In genomic region chr2:14634885-14635871, GRCh38 we compare ENCODE assay signal across 9 cellular contexts. TPM values are rescaled to one million over a fixed set of nuclear protein-coding genes. Genes with fewer than 3 reads are reported as not detected.
A peak's percentile ranks its signal among the peaks of the same experiment; 100 is the strongest.
DNase-seq lines count a peak whose midpoint lies in the region; ATAC-seq, FAIRE-seq and TF ChIP-seq lines count a peak whose summit lies in the region.
"Had no signal": no experiment of that assay in that cellular context is flagged by ENCODE, and none has a peak within 500 bp of the region (broad histone marks: within the 10 kb centered on the region; RNA-seq: fewer than 3 reads in every experiment).

No MANE protein-coding gene starts in this region.

- POLR2A ChIA-PET in HepG2 (lab: Yijun Ruan, JAX): no interaction called here
- POLR2A ChIA-PET in activated CD4-positive, alpha-beta T cell treated with anti-CD3 and anti-CD28 coated beads, Interleukin-2, amount 10 ng/mL, durations not matched to agents 7 days and 5 days (lab: Charles Lee): no interaction called here

- H3K36me3 ChIP-seq in HepG2 (replicated peaks in 1 of 2; ENCODE audit: control insufficient read depth in 1 of 2, insufficient read depth in 2 of 2, low read length in 2 of 2) (no peaks in the 10 kb centered on the region), suprapubic skin (no peaks in the 10 kb centered on the region)
- H3K36me3 ChIP-seq: BLaER1 treated with 17β-estradiol and CSF1 and Interleukin-3, amounts not matched to agents 10 nM and 100 nM had no signal

- TF ChIP-seq CTCF in HepG2 (CRISPR knock-in tag; IDR thresholded peaks at IDR 0.05): no peak
- no peak for TF ChIP-seq CTCF in suprapubic skin (IDR thresholded peaks at IDR 0.05)

- intact Hi-C loops in HepG2 (cut with micrococcal nuclease; ENCODE audit: unreplicated experiment): loop anchor here (10.0 kb wide), 1 partner anchor 270 kb away; no protein-coding TSS in a partner anchor

- no peak overlapping the region for H3K4me3 Mint-ChIP-seq in activated CD4-positive, alpha-beta T cell treated with anti-CD3 and anti-CD28 coated beads, Interleukin-2, amount 10 ng/mL, durations not matched to agents 7 days and 5 days

- H3K27me3 Mint-ChIP-seq in activated CD4-positive, alpha-beta T cell treated with anti-CD3 and anti-CD28 coated beads, Interleukin-2, amount 10 ng/mL, durations not matched to agents 7 days and 5 days: peaks cover 63% of the 10 kb centered on the region

- ATAC-seq in HepG2 (no peak), GM21360 (IDR thresholded peaks at IDR 0.05; ENCODE audit: unreplicated experiment) (no peak)

- H3K4me1 Mint-ChIP-seq in activated CD4-positive, alpha-beta T cell treated with anti-CD3 and anti-CD28 coated beads, Interleukin-2, amount 10 ng/mL, durations not matched to agents 7 days and 5 days: peaks cover 4% of the 10 kb centered on the region

- no peaks in the 10 kb centered on the region for H4K20me1 ChIP-seq in HepG2 (ENCODE audit: insufficient read depth, low read length)
- H4K20me1 ChIP-seq: BLaER1 treated with 17β-estradiol and CSF1 and Interleukin-3, amounts not matched to agents 10 nM and 100 nM had no signal

- in situ Hi-C loops in HepG2 (cut with HindIII; ENCODE audit: extremely low pct_ligation_motif_present, low pct_unique_long_range_greater_than_20kb): loop anchor here (25.0 kb wide), 1 partner anchor 952 kb away; the partner anchor contains the start of gene DDX1

- peaks cover 4% of the 10 kb centered on the region for H3K36me3 Mint-ChIP-seq in activated CD4-positive, alpha-beta T cell treated with anti-CD3 and anti-CD28 coated beads, Interleukin-2, amount 10 ng/mL, durations not matched to agents 7 days and 5 days (ENCODE audit: low read depth)

- H3K4me1 ChIP-seq in HepG2 (ENCODE audit: insufficient read depth, low read length) (peaks cover 16% of the 10 kb centered on the region), suprapubic skin (peaks cover 53% of the 10 kb centered on the region)
- H3K4me1 ChIP-seq: BLaER1 treated with 17β-estradiol and CSF1 and Interleukin-3, amounts not matched to agents 10 nM and 100 nM had no signal

- H3K79me2 ChIP-seq in HepG2 (ENCODE audit: insufficient read depth, low read length): no peaks in the 10 kb centered on the region

- H3K27me3 ChIP-seq in HepG2 (ENCODE audit: control insufficient read depth in 1 of 2, insufficient read depth in 2 of 2, low read length in 2 of 2): peaks cover 13 to 41% of the 10 kb centered on the region in 2 experiments
- H3K27me3 ChIP-seq in suprapubic skin: peaks cover 20% of the 10 kb centered on the region
- H3K27me3 ChIP-seq: BLaER1 treated with 17β-estradiol and CSF1 and Interleukin-3, amounts not matched to agents 10 nM and 100 nM had no signal

- no peak for TF ChIP-seq RAD21 in HepG2 (CRISPR knock-in tag; IDR thresholded peaks at IDR 0.05)

- H3K9me3 ChIP-seq in HepG2 (ENCODE audit: low read length) (no peaks in the 10 kb centered on the region), suprapubic skin (no peaks in the 10 kb centered on the region)

- peaks cover 3% of the 10 kb centered on the region for H3K9me3 Mint-ChIP-seq in activated CD4-positive, alpha-beta T cell treated with anti-CD3 and anti-CD28 coated beads, Interleukin-2, amount 10 ng/mL, durations not matched to agents 7 days and 5 days

- no peak for FAIRE-seq in HepG2 (lab: Jason Lieb, UNC)

- 41% methylated on average over 51 of the region's 68 CpGs for WGBS in HepG2 (ENCODE audit: low lambda C conversion rate)
- WGBS in suprapubic skin: under 1% methylated on average over 21 of the region's 68 CpGs

- TF ChIP-seq EP300 in HepG2 (IDR thresholded peaks at IDR 0.05; ENCODE audit: low read depth in 2 of 2, low read length in 2 of 2) (no peak), HepG2 (CRISPR knock-in tag; IDR thresholded peaks at IDR 0.05; ENCODE audit: borderline replicate concordance) (no peak), suprapubic skin (IDR thresholded peaks at IDR 0.05) (no peak)

- DNase-seq in SIG-M5 treated with dmso at 0.1 percent for 504 hours (lab: John Stamatoyannopoulos, UW; ENCODE audit: unreplicated experiment) (peak; percentile 17), SIG-M5 (lab: John Stamatoyannopoulos, UW) (no peak), NCI-H524 treated with DMSO at 0.1 percent for 48 hours (lab: John Stamatoyannopoulos, UW) (peak; percentile 65), dermis microvascular lymphatic vessel endothelial cell (ENCODE audit: low read depth in 2 of 2) (peak; percentile 37 to 66), HepG2 (ENCODE audit: low spot score) (no peak), suprapubic skin (ENCODE audit: low spot score in 2 of 2) (peak; percentile 81 to 87)
- no peak for DNase-seq in activated CD4-positive, alpha-beta T cell treated with anti-CD3 and anti-CD28 coated beads, Interleukin-2, amount 10 ng/mL, durations not matched to agents 7 days and 5 days

- no TSS peak for BruUV-seq in HepG2 (replicated peaks; lab: Mats Ljungman, UMichigan)

- H3K9ac ChIP-seq in HepG2 (ENCODE audit: insufficient read depth, low read depth, low read length): no peak overlapping the region
- H3K9ac ChIP-seq: BLaER1 treated with 17β-estradiol and CSF1 and Interleukin-3, amounts not matched to agents 10 nM and 100 nM had no signal

- no peak for TF ChIP-seq POLR2A in HepG2 (IDR thresholded peaks at IDR 0.05; ENCODE audit: insufficient read depth in 1 of 2, low read depth in 2 of 2, low read length in 2 of 2)
- TF ChIP-seq POLR2A in suprapubic skin (IDR thresholded peaks at IDR 0.05): no peak

- CTCF ChIA-PET in HepG2 (lab: Yijun Ruan, JAX; ENCODE audit: low intra/inter-chr PET ratio, low total read pairs): no interaction called here
- CTCF ChIA-PET in activated CD4-positive, alpha-beta T cell treated with anti-CD3 and anti-CD28 coated beads, Interleukin-2, amount 10 ng/mL, durations not matched to agents 7 days and 5 days (lab: Charles Lee): no interaction called here

- H3K4me3 ChIP-seq in HepG2 (replicated peaks in 1 of 3; ENCODE audit: insufficient read depth in 1 of 3, low read depth in 2 of 3, low read length in 3 of 3) (0 out of 6 replicates have a peak overlapping the region, but pooled peaks of 1 of the 3 experiments have one; percentile 1), suprapubic skin (peak overlapping the region; percentile 65)
- H3K4me3 ChIP-seq: BLaER1 treated with 17β-estradiol and CSF1 and Interleukin-3, amounts not matched to agents 10 nM and 100 nM had no signal

- peak overlapping the region; percentile 35 for H3K4me2 ChIP-seq in HepG2 (ENCODE audit: low read depth, low read length)
- H3K4me2 ChIP-seq: BLaER1 treated with 17β-estradiol and CSF1 and Interleukin-3, amounts not matched to agents 10 nM and 100 nM had no signal

- no peak overlapping the region for H3K27ac Mint-ChIP-seq in activated CD4-positive, alpha-beta T cell treated with anti-CD3 and anti-CD28 coated beads, Interleukin-2, amount 10 ng/mL, durations not matched to agents 7 days and 5 days

- H2AFZ ChIP-seq in HepG2 (ENCODE audit: low read length): no peak overlapping the region

- H3K27ac ChIP-seq in HepG2 (ENCODE audit: extremely low read length, insufficient read depth, low read length): no peak overlapping the region
- peak overlapping the region; percentile 90 for H3K27ac ChIP-seq in suprapubic skin
- H3K27ac ChIP-seq: BLaER1 treated with 17β-estradiol and CSF1 and Interleukin-3, amounts not matched to agents 10 nM and 100 nM had no signal

TF ChIP-seq in HepG2, 621 proteins besides CTCF, POLR2A, EP300 and RAD21:
- TF ChIP-seq ZBTB37 (CRISPR knock-in tag; IDR thresholded peaks at IDR 0.05) (no peak), KDM2A (CRISPR knock-in tag; IDR thresholded peaks at IDR 0.05; ENCODE audit: borderline replicate concordance, low read depth) (0 out of 2 replicates have a peak, but pooled peaks have one; percentile 5), ZNF563 (CRISPR knock-in tag; IDR thresholded peaks at IDR 0.05) (0 out of 2 replicates have a peak, but pooled peaks have one; percentile 16)

RNA-seq across cellular contexts. Expression of gene LRATD1, which starts 2.7 kb away (rescaled TPM):
- 3.6 and 7.2 TPM in 2 replicates for total RNA-seq in dermis microvascular lymphatic vessel endothelial cell
- total RNA-seq in HepG2 (2016; rRNA removed; fragmentation: Illumina TruSeq; extraction: Trizol): not detected in 2 replicates
- not detected in 2 replicates for total RNA-seq in HepG2 (2016; cell fraction: cytosol; rRNA removed; fragmentation: Illumina TruSeq; extraction: Trizol; ENCODE audit: low read depth)
- not detected in 2 replicates for total RNA-seq in HepG2 (2016; cell fraction: insoluble cytoplasmic fraction; rRNA removed; fragmentation: Illumina TruSeq; extraction: Trizol)
- total RNA-seq in HepG2 (2016; cell fraction: membrane; rRNA removed; fragmentation: Illumina TruSeq; extraction: Trizol): not detected in 2 replicates
- not detected in 2 replicates for total RNA-seq in HepG2 (2016; cell fraction: nucleus; rRNA removed; fragmentation: Illumina TruSeq; extraction: Trizol)
- polyA plus RNA-seq in HepG2 (2011; rRNA removed): 0.04 and 0.07 TPM in 2 replicates
- 0.04 TPM in 1 of 2 replicates, not detected in the other for polyA plus RNA-seq in HepG2 (2011; cell fraction: cytosol; rRNA removed)
- polyA plus RNA-seq in HepG2 (2011; cell fraction: nucleus; rRNA removed): 0.03 and 0.14 TPM in 2 replicates
- polyA plus RNA-seq in HepG2 (2012): not detected in 2 replicates
- polyA plus RNA-seq in HepG2 (2016; cell fraction: cytosol; fragmentation: Illumina TruSeq; extraction: Trizol; ENCODE audit: low read depth): not detected in 2 replicates
- not detected in 2 replicates for polyA plus RNA-seq in HepG2 (2016; cell fraction: insoluble cytoplasmic fraction; fragmentation: Illumina TruSeq; extraction: Trizol; ENCODE audit: low read depth)
- not detected in 2 replicates for polyA plus RNA-seq in HepG2 (2016; cell fraction: membrane; fragmentation: Illumina TruSeq; extraction: Trizol; ENCODE audit: low read depth)
- polyA plus RNA-seq in HepG2 (2016; cell fraction: nucleus; fragmentation: Illumina TruSeq; extraction: Trizol; ENCODE audit: insufficient read depth, low read depth): not detected in 2 replicates
- polyA minus RNA-seq in HepG2 (2011; rRNA and poly(A)+ RNA removed; ENCODE audit: low replicate concordance): 0.04 TPM in 1 of 2 replicates, not detected in the other
- polyA minus RNA-seq in HepG2 (2011; cell fraction: cytosol; rRNA and poly(A)+ RNA removed): not detected in 2 replicates
- 0.13 and 0.25 TPM in 2 replicates for polyA minus RNA-seq in HepG2 (2011; cell fraction: nucleus; rRNA and poly(A)+ RNA removed)
- 10 to 100 TPM; 41.5 to 70.9 (median 59.3) TPM for total RNA-seq in suprapubic skin
- not detected for total RNA-seq in activated CD4-positive, alpha-beta T cell treated with anti-CD3 and anti-CD28 coated beads, Interleukin-2, amount 10 ng/mL, durations not matched to agents 7 days and 5 days

Comparison
In these comparisons a context has a peak if more than half of its experiments do, and no peak if none do; other contexts are left out.
1. DNase-seq: peak in SIG-M5 treated with dmso at 0.1 percent for 504 hours (single experiment), NCI-H524 treated with DMSO at 0.1 percent for 48 hours (single experiment), dermis microvascular lymphatic vessel endothelial cell (2 of 2) and suprapubic skin (2 of 2); none in SIG-M5 (single experiment), HepG2 (single experiment) and activated CD4-positive, alpha-beta T cell treated with anti-CD3 and anti-CD28 coated beads, Interleukin-2, amount 10 ng/mL, durations not matched to agents 7 days and 5 days (single experiment).